ENCODE assay signal across 8 cellular contexts in the genomic region with DNA sequence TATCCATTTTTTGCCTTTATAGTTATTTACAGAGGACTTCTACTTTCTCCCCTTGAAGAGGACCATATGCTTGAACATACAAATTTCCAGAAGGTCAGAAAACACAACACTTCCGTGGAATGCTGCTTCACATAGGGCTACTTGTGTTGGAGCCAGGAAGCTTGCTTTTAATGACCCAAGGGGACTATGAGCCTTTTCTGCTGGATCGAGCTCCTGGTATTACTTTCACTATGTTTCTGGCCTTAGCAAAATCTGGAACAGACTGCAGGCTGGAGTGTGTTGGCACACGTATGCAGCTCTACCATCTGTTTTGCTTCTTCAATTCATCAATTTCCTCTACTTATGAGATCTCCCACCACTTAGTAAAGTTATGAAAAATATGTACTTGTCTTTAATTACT.
A peak's percentile ranks its signal among the peaks of the same experiment; 100 is the strongest.
DNase-seq lines count a peak whose midpoint lies in the region; FAIRE-seq and TF ChIP-seq lines count a peak whose summit lies in the region.
"Had no signal": no experiment of that assay in that cellular context is flagged by ENCODE, and none has a peak within 500 bp of the region (broad histone marks: within the 10 kb centered on the region; RNA-seq: fewer than 3 reads in every experiment).

No MANE protein-coding gene starts in this region.

- H3K36me3 ChIP-seq in subcutaneous abdominal adipose tissue (ENCODE audit: control insufficient read depth in 5 of 5, insufficient read depth in 5 of 5, low read length in 5 of 5): no peaks in the 10 kb centered on the region

- H3K4me3 ChIP-seq in astrocyte of the spinal cord (ENCODE audit: low read depth, low read length) (no peak overlapping the region), subcutaneous abdominal adipose tissue (ENCODE audit: low read depth in 1 of 5, low read length in 5 of 5) (peak overlapping the region in 4 of 5 donors; percentile 3 to 55 (median 32))

- no peaks in the 10 kb centered on the region for H3K27me3 Mint-ChIP-seq in activated T-cell treated with anti-CD3 and anti-CD28 coated beads, Interleukin-2, amount 50 U/mL, for 24 hours

- peaks cover 6% of the 10 kb centered on the region for H3K4me1 Mint-ChIP-seq in activated T-cell treated with anti-CD3 and anti-CD28 coated beads, Interleukin-2, amount 50 U/mL, for 24 hours (ENCODE audit: low read depth)

- peaks cover 0 to 17% (median 10%) of the 10 kb centered on the region in 5 donors for H3K4me1 ChIP-seq in subcutaneous abdominal adipose tissue (ENCODE audit: control insufficient read depth in 5 of 5, insufficient read depth in 5 of 5, low read length in 5 of 5)

- DNase-seq in LHCN-M2 (ENCODE audit: low read depth): peak; percentile 67
- DNase-seq in astrocyte of the spinal cord (ENCODE audit: low read depth, low spot score): peak; percentile 48
- DNase-seq in activated T-cell treated with anti-CD3 and anti-CD28 coated beads, Interleukin-2, amount 50 U/mL, for 24 hours: no peak
- DNase-seq in activated CD4-positive, alpha-beta T cell treated with anti-CD3 and anti-CD28 coated beads for 1 hour: no peak
- DNase-seq in HT-29 (ENCODE audit: low spot score): no peak
- DNase-seq: nucleus accumbens had no signal

- no peaks in the 10 kb centered on the region for H3K27me3 ChIP-seq in subcutaneous abdominal adipose tissue (ENCODE audit: control insufficient read depth in 5 of 5, insufficient read depth in 4 of 5, low read length in 5 of 5)

- H3K27ac Mint-ChIP-seq in activated T-cell treated with anti-CD3 and anti-CD28 coated beads, Interleukin-2, amount 50 U/mL, for 24 hours: no peak overlapping the region

- no peaks in the 10 kb centered on the region for H3K9me3 ChIP-seq in subcutaneous abdominal adipose tissue (ENCODE audit: control insufficient read depth in 5 of 5, low read length in 5 of 5)

- peak; percentile 79 for FAIRE-seq in islet of Langerhans (lab: Jason Lieb, UNC)

- H3K9me3 Mint-ChIP-seq in activated T-cell treated with anti-CD3 and anti-CD28 coated beads, Interleukin-2, amount 50 U/mL, for 24 hours: peaks cover 5% of the 10 kb centered on the region

- H3K36me3 Mint-ChIP-seq in activated T-cell treated with anti-CD3 and anti-CD28 coated beads, Interleukin-2, amount 50 U/mL, for 24 hours (ENCODE audit: low read depth): no peaks in the 10 kb centered on the region

- in situ Hi-C loops in astrocyte of the spinal cord (cut with HindIII; ENCODE audit: low sequenced_read_pairs): no loop called here

- TF ChIP-seq CTCF in astrocyte of the spinal cord (IDR thresholded peaks at IDR 0.05; ENCODE audit: low read depth, low read length): no peak

- H3K4me3 Mint-ChIP-seq in activated T-cell treated with anti-CD3 and anti-CD28 coated beads, Interleukin-2, amount 50 U/mL, for 24 hours: no peak overlapping the region

- H3K9ac ChIP-seq in subcutaneous abdominal adipose tissue (ENCODE audit: low read length in 5 of 5): peak overlapping the region in 2 of 5 donors; percentile 23 to 40

- peak overlapping the region; percentile 21 for H3K27ac ChIP-seq in subcutaneous abdominal adipose tissue (ENCODE audit: low read depth, low read length)

Comparison
In these comparisons a context has a peak if more than half of its experiments do, and no peak if none do; other contexts are left out.
1. DNase-seq: peak in LHCN-M2 (single experiment) and astrocyte of the spinal cord (single experiment); none in activated T-cell treated with anti-CD3 and anti-CD28 coated beads, Interleukin-2, amount 50 U/mL, for 24 hours (single experiment), activated CD4-positive, alpha-beta T cell treated with anti-CD3 and anti-CD28 coated beads for 1 hour (single experiment) and HT-29 (single experiment).